21 cellular contexts compared by ENCODE assay signal in genomic region chr1:13956386-13956785, GRCh38.
"Had no signal": no experiment of that assay in that cellular context is flagged by ENCODE, and none has a peak within 500 bp of the region (broad histone marks: within the 10 kb centered on the region; RNA-seq: fewer than 3 reads in every experiment).

No MANE protein-coding gene starts in this region.

- H3K27ac Mint-ChIP-seq: activated B cell treated with CpG ODN at 0.5 μM for 24 hours; activated CD4-positive, alpha-beta T cell treated with anti-CD3 and anti-CD28 coated beads, Interleukin-2, amount 10 ng/mL, durations not matched to agents 7 days and 5 days; activated T-helper 2 cell treated with anti-CD3 and anti-CD28 coated beads, Interferon-gamma antibody, Interleukin-2, Interleukin-4, amounts not matched to agents 10 μg/mL and 5 μg/mL and 100 μg/mL, durations not matched to agents 14 hours and 24 hours and 36 hours; naive thymus-derived CD4-positive, alpha-beta T cell; stimulated activated effector memory CD8-positive, alpha-beta T cell treated with anti-CD3 and anti-CD28 coated beads, Interleukin-12 subunit alpha, Interleukin-12 subunit beta, amount 100 ng/mL, for 72 hours had no signal

- ATAC-seq: body of pancreas; lower lobe of right lung; naive thymus-derived CD4-positive, alpha-beta T cell; stimulated activated effector memory CD8-positive, alpha-beta T cell treated with anti-CD3 and anti-CD28 coated beads, Interleukin-12 subunit alpha, Interleukin-12 subunit beta, amount 100 ng/mL, for 72 hours had no signal

- FAIRE-seq: small intestine, TTC549, urothelium cell line had no signal

- H3K27ac ChIP-seq: adrenal gland, body of pancreas, dorsolateral prefrontal cortex, esophagus muscularis mucosa, lower lobe of right lung, neutrophil, right atrium auricular region, thyroid gland had no signal

- H3K4me1 ChIP-seq: adrenal gland, body of pancreas, esophagus muscularis mucosa, right atrium auricular region, thyroid gland had no signal

- H3K27me3 ChIP-seq: adrenal gland, body of pancreas, dorsolateral prefrontal cortex, esophagus muscularis mucosa, right atrium auricular region, thyroid gland had no signal

- H3K9me3 Mint-ChIP-seq: activated B cell treated with CpG ODN at 0.5 μM for 24 hours; activated CD4-positive, alpha-beta T cell treated with anti-CD3 and anti-CD28 coated beads, Interleukin-2, amount 10 ng/mL, durations not matched to agents 7 days and 5 days; activated T-helper 2 cell treated with anti-CD3 and anti-CD28 coated beads, Interferon-gamma antibody, Interleukin-2, Interleukin-4, amounts not matched to agents 10 μg/mL and 5 μg/mL and 100 μg/mL, durations not matched to agents 14 hours and 24 hours and 36 hours; naive thymus-derived CD4-positive, alpha-beta T cell; stimulated activated effector memory CD8-positive, alpha-beta T cell treated with anti-CD3 and anti-CD28 coated beads, Interleukin-12 subunit alpha, Interleukin-12 subunit beta, amount 100 ng/mL, for 72 hours had no signal

- H3K36me3 Mint-ChIP-seq: naive thymus-derived CD4-positive, alpha-beta T cell; stimulated activated effector memory CD8-positive, alpha-beta T cell treated with anti-CD3 and anti-CD28 coated beads, Interleukin-12 subunit alpha, Interleukin-12 subunit beta, amount 100 ng/mL, for 72 hours had no signal

- H3K4me3 Mint-ChIP-seq: activated B cell treated with CpG ODN at 0.5 μM for 24 hours; activated CD4-positive, alpha-beta T cell treated with anti-CD3 and anti-CD28 coated beads, Interleukin-2, amount 10 ng/mL, durations not matched to agents 7 days and 5 days; naive thymus-derived CD4-positive, alpha-beta T cell; stimulated activated effector memory CD8-positive, alpha-beta T cell treated with anti-CD3 and anti-CD28 coated beads, Interleukin-12 subunit alpha, Interleukin-12 subunit beta, amount 100 ng/mL, for 72 hours had no signal

- H3K9me3 ChIP-seq: adrenal gland, body of pancreas, esophagus muscularis mucosa, lower lobe of right lung, neutrophil, right atrium auricular region, thyroid gland had no signal

- H3K36me3 ChIP-seq: adrenal gland, esophagus muscularis mucosa, lower lobe of right lung, neutrophil, right atrium auricular region, thyroid gland had no signal

- H3K4me1 Mint-ChIP-seq: activated B cell treated with CpG ODN at 0.5 μM for 24 hours; activated CD4-positive, alpha-beta T cell treated with anti-CD3 and anti-CD28 coated beads, Interleukin-2, amount 10 ng/mL, durations not matched to agents 7 days and 5 days; naive thymus-derived CD4-positive, alpha-beta T cell; stimulated activated effector memory CD8-positive, alpha-beta T cell treated with anti-CD3 and anti-CD28 coated beads, Interleukin-12 subunit alpha, Interleukin-12 subunit beta, amount 100 ng/mL, for 72 hours had no signal

- DNase-seq: activated B cell treated with CpG ODN at 0.5 μM for 24 hours; activated CD4-positive, alpha-beta T cell treated with anti-CD3 and anti-CD28 coated beads, Interleukin-2, amount 10 ng/mL, durations not matched to agents 7 days and 5 days; activated CD8-positive, alpha-beta memory T cell treated with anti-CD3 and anti-CD28 coated beads for 24 hours; activated naive CD4-positive, alpha-beta T cell treated with anti-CD3 and anti-CD28 coated beads, Interleukin-2, amount 50 U/mL, for 16 hours; adrenal gland; body of pancreas; dorsolateral prefrontal cortex; hippocampal formation; lower lobe of right lung; naive thymus-derived CD4-positive, alpha-beta T cell; posterior cingulate gyrus; small intestine; T-helper 2 cell; thyroid gland had no signal

- H3K4me3 ChIP-seq: adrenal gland, body of pancreas, dorsolateral prefrontal cortex, esophagus muscularis mucosa, lower lobe of right lung, right atrium auricular region, thyroid gland had no signal
